Comparison of ENCODE assay signal across 25 cellular contexts in the genomic region with DNA sequence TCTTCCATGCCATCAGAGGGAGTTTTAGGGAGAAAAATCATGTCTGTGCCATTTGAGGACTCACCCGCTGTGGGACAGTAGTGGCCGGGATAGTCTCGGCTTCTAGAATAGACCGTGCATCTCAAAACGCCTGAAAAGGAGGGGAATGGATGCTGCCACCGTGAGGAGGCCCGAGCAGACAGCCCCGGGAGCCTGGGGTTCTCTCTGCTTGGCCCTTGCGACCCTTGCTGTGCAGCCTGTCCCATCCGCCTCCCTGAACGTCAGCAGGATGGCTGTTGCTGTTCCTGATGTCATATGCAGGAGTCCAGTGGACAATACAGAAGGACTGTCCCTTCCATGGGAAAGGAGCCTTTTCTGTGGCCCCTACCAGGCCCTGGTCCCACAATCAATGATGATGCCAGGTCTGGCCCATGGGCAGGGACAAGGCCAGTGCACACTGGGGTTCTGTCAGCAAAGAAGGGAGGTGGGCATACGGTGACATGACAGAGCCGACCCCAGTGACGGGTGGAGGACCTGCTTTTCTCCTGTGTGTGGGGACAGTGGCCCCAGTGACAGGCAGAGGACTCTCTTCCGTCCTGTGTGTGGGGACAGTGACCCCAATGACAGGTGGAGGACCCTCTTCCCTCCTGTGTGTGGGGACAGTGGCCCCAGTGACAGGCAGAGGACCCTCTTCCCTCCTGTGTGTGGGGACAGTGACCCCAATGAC.
"Had no signal": no experiment of that assay in that cellular context is flagged by ENCODE, and none has a peak within 500 bp of the region (broad histone marks: within the 10 kb centered on the region; RNA-seq: fewer than 3 reads in every experiment).

No MANE protein-coding gene starts in this region.

- DNase-seq: activated CD4-positive, alpha-beta memory T cell treated with anti-CD3 and anti-CD28 coated beads for 36 hours; activated CD4-positive, alpha-beta T cell treated with anti-CD3 and anti-CD28 coated beads, Interleukin-2, amount 10 ng/mL, durations not matched to agents 24 days and 14 days; activated CD4-positive, CD25-positive, alpha-beta regulatory T cell treated with anti-CD3 and anti-CD28 coated beads, Interleukin-2, amount 50 U/mL, for 72 hours; activated naive CD4-positive, alpha-beta T cell treated with Interleukin-2 at 50 U/mL for 16 hours; activated naive CD8-positive, alpha-beta T cell treated with anti-CD3 and anti-CD28 coated beads, Interleukin-2, amount 10 ng/mL, durations not matched to agents 7 days and 5 days; activated T-cell treated with anti-CD3 and anti-CD28 coated beads, Interleukin-2, amount 50 U/mL, for 72 hours; central memory CD4-positive, alpha-beta T cell; foreskin keratinocyte; hypothalamus; immature natural killer cell; natural killer cell; stimulated activated CD4-positive, alpha-beta T cell treated with anti-CD3 and anti-CD28 coated beads, Interleukin-12 subunit alpha, Interleukin-12 subunit beta, amount 100 ng/mL, for 4 hours; stimulated activated CD4-positive, alpha-beta T cell treated with anti-CD3 and anti-CD28 coated beads, Interleukin-4, amount 100 ng/mL, for 1 hour; stimulated activated naive CD8-positive, alpha-beta T cell treated with anti-CD3 and anti-CD28 coated beads, Interleukin-15, amount 100 ng/mL, for 72 hours; substantia nigra; T-helper 9 cell; thyroid gland had no signal

- H3K4me3 ChIP-seq: esophagus muscularis mucosa, heart left ventricle, neural progenitor cell, thyroid gland had no signal

- H3K27ac Mint-ChIP-seq: activated CD4-positive, alpha-beta memory T cell treated with anti-CD3 and anti-CD28 coated beads for 36 hours; activated CD4-positive, alpha-beta T cell treated with anti-CD3 and anti-CD28 coated beads, Interleukin-2, amount 10 ng/mL, durations not matched to agents 24 days and 14 days; activated naive CD8-positive, alpha-beta T cell treated with anti-CD3 and anti-CD28 coated beads, Interleukin-2, amount 10 ng/mL, durations not matched to agents 7 days and 5 days; activated T-cell treated with anti-CD3 and anti-CD28 coated beads, Interleukin-2, amount 50 U/mL, for 72 hours; dendritic cell treated with granulocyte-macrophage colony-stimulating factor and Interleukin-4, amounts not matched to agents 40 ng/mL and 50 ng/mL, for 4 days; immature natural killer cell; memory B cell; natural killer cell; neural progenitor cell; stimulated activated effector memory CD8-positive, alpha-beta T cell treated with anti-CD3 and anti-CD28 coated beads, Interleukin-12 subunit alpha, Interleukin-12 subunit beta, amount 100 ng/mL, for 72 hours; stimulated activated naive CD8-positive, alpha-beta T cell treated with anti-CD3 and anti-CD28 coated beads, Interleukin-15, amount 100 ng/mL, for 72 hours; T-helper 1 cell treated with Interleukin-12 subunit alpha and Interleukin-12 subunit beta and Interleukin-4 antibody, amounts not matched to agents 30 μg/mL and 1 μg/mL, for 36 hours had no signal

- H3K36me3 Mint-ChIP-seq: activated CD4-positive, alpha-beta memory T cell treated with anti-CD3 and anti-CD28 coated beads for 36 hours; activated naive CD8-positive, alpha-beta T cell treated with anti-CD3 and anti-CD28 coated beads, Interleukin-2, amount 10 ng/mL, durations not matched to agents 7 days and 5 days; immature natural killer cell; memory B cell; natural killer cell; neural progenitor cell; stimulated activated effector memory CD8-positive, alpha-beta T cell treated with anti-CD3 and anti-CD28 coated beads, Interleukin-12 subunit alpha, Interleukin-12 subunit beta, amount 100 ng/mL, for 72 hours had no signal

- H3K27me3 ChIP-seq: esophagus muscularis mucosa, heart left ventricle, neural progenitor cell, thyroid gland had no signal

- H3K9me3 Mint-ChIP-seq: activated CD4-positive, alpha-beta memory T cell treated with anti-CD3 and anti-CD28 coated beads for 36 hours; activated CD4-positive, alpha-beta T cell treated with anti-CD3 and anti-CD28 coated beads, Interleukin-2, amount 10 ng/mL, durations not matched to agents 24 days and 14 days; activated naive CD8-positive, alpha-beta T cell treated with anti-CD3 and anti-CD28 coated beads, Interleukin-2, amount 10 ng/mL, durations not matched to agents 7 days and 5 days; activated T-cell treated with anti-CD3 and anti-CD28 coated beads, Interleukin-2, amount 50 U/mL, for 72 hours; dendritic cell treated with granulocyte-macrophage colony-stimulating factor and Interleukin-4, amounts not matched to agents 40 ng/mL and 50 ng/mL, for 4 days; immature natural killer cell; memory B cell; natural killer cell; stimulated activated effector memory CD8-positive, alpha-beta T cell treated with anti-CD3 and anti-CD28 coated beads, Interleukin-12 subunit alpha, Interleukin-12 subunit beta, amount 100 ng/mL, for 72 hours; stimulated activated naive CD8-positive, alpha-beta T cell treated with anti-CD3 and anti-CD28 coated beads, Interleukin-15, amount 100 ng/mL, for 72 hours; T-helper 1 cell treated with Interleukin-12 subunit alpha and Interleukin-12 subunit beta and Interleukin-4 antibody, amounts not matched to agents 30 μg/mL and 1 μg/mL, for 36 hours had no signal

- H3K4me1 ChIP-seq: foreskin keratinocyte, neural progenitor cell, thyroid gland had no signal

- H3K4me3 Mint-ChIP-seq: activated CD4-positive, alpha-beta memory T cell treated with anti-CD3 and anti-CD28 coated beads for 36 hours; activated CD4-positive, alpha-beta T cell treated with anti-CD3 and anti-CD28 coated beads, Interleukin-2, amount 10 ng/mL, durations not matched to agents 24 days and 14 days; activated naive CD8-positive, alpha-beta T cell treated with anti-CD3 and anti-CD28 coated beads, Interleukin-2, amount 10 ng/mL, durations not matched to agents 7 days and 5 days; activated T-cell treated with anti-CD3 and anti-CD28 coated beads, Interleukin-2, amount 50 U/mL, for 72 hours; dendritic cell treated with granulocyte-macrophage colony-stimulating factor and Interleukin-4, amounts not matched to agents 40 ng/mL and 50 ng/mL, for 4 days; immature natural killer cell; memory B cell; natural killer cell; neural progenitor cell; stimulated activated effector memory CD8-positive, alpha-beta T cell treated with anti-CD3 and anti-CD28 coated beads, Interleukin-12 subunit alpha, Interleukin-12 subunit beta, amount 100 ng/mL, for 72 hours; stimulated activated naive CD8-positive, alpha-beta T cell treated with anti-CD3 and anti-CD28 coated beads, Interleukin-15, amount 100 ng/mL, for 72 hours; T-helper 1 cell treated with Interleukin-12 subunit alpha and Interleukin-12 subunit beta and Interleukin-4 antibody, amounts not matched to agents 30 μg/mL and 1 μg/mL, for 36 hours had no signal

- H3K27me3 Mint-ChIP-seq: activated CD4-positive, alpha-beta memory T cell treated with anti-CD3 and anti-CD28 coated beads for 36 hours; activated CD4-positive, alpha-beta T cell treated with anti-CD3 and anti-CD28 coated beads, Interleukin-2, amount 10 ng/mL, durations not matched to agents 24 days and 14 days had no signal

- H3K36me3 ChIP-seq: esophagus muscularis mucosa, heart left ventricle, neural progenitor cell, thyroid gland had no signal

- H3K9me3 ChIP-seq: esophagus muscularis mucosa, heart left ventricle, thyroid gland had no signal

- ATAC-seq: activated T-cell treated with anti-CD3 and anti-CD28 coated beads, Interleukin-2, amount 50 U/mL, for 72 hours; foreskin keratinocyte; heart left ventricle; natural killer cell; right cardiac atrium; stimulated activated effector memory CD8-positive, alpha-beta T cell treated with anti-CD3 and anti-CD28 coated beads, Interleukin-12 subunit alpha, Interleukin-12 subunit beta, amount 100 ng/mL, for 72 hours; stimulated activated naive CD8-positive, alpha-beta T cell treated with anti-CD3 and anti-CD28 coated beads, Interleukin-15, amount 100 ng/mL, for 72 hours had no signal

- H3K27ac ChIP-seq: esophagus muscularis mucosa, foreskin keratinocyte, heart left ventricle, neural progenitor cell, thyroid gland had no signal

- H3K4me1 Mint-ChIP-seq: activated CD4-positive, alpha-beta T cell treated with anti-CD3 and anti-CD28 coated beads, Interleukin-2, amount 10 ng/mL, durations not matched to agents 24 days and 14 days; immature natural killer cell; memory B cell; stimulated activated naive CD8-positive, alpha-beta T cell treated with anti-CD3 and anti-CD28 coated beads, Interleukin-15, amount 100 ng/mL, for 72 hours had no signal
